In the genomic region with DNA sequence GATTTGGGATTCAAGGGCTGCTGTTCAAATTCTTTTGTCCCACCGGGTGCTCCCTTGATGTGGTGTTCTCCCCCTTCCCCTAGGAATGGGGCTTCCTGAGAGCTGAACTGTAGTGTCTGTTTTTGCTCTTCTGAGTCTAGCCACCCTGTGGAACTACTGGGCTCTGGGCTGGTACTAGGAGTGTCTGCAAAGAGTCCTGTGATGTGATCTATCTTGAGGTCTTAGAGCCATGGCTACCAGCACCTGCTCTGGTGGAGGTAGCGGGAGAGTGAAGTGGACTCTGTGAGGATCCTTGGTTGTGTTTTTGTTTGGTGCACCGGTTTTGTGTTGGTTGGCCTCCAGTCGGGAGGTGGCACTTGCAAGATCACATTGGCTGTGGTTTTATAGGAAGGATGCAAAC, we compare ENCODE assay signal across 28 cellular contexts. TPM values are rescaled to one million over a fixed set of nuclear protein-coding genes. Genes with fewer than 3 reads are reported as not detected.
"Had no signal": no experiment of that assay in that cellular context is flagged by ENCODE, and none has a peak within 500 bp of the region (broad histone marks: within the 10 kb centered on the region; RNA-seq: fewer than 3 reads in every experiment).

No MANE protein-coding gene starts in this region.

- H3K27me3 Mint-ChIP-seq: type B pancreatic cell had no signal

- H3K4me1 ChIP-seq: heart left ventricle, testis, vagina had no signal

- H3K27me3 ChIP-seq: heart left ventricle, testis, vagina had no signal

- H3K4me3 Mint-ChIP-seq: activated CD4-positive, alpha-beta T cell treated with anti-CD3 and anti-CD28 coated beads, Interleukin-2, amount 10 ng/mL, durations not matched to agents 7 days and 5 days; activated CD8-positive, alpha-beta memory T cell treated with anti-CD3 and anti-CD28 coated beads, Interleukin-2, amount 10 ng/mL, durations not matched to agents 7 days and 5 days; activated CD8-positive, alpha-beta T cell treated with anti-CD3 and anti-CD28 coated beads for 36 hours; activated naive CD4-positive, alpha-beta T cell treated with anti-CD3 and anti-CD28 coated beads, Interleukin-2, amount 10 ng/mL, durations not matched to agents 7 days and 5 days; activated naive CD8-positive, alpha-beta T cell treated with anti-CD3 and anti-CD28 coated beads, Interleukin-2, amount 50 U/mL, for 24 hours; naive thymus-derived CD4-positive, alpha-beta T cell; neural crest cell; type B pancreatic cell had no signal

- H3K4me3 ChIP-seq: heart left ventricle, testis, vagina had no signal

- H3K4me1 Mint-ChIP-seq: activated CD4-positive, alpha-beta T cell treated with anti-CD3 and anti-CD28 coated beads, Interleukin-2, amount 10 ng/mL, durations not matched to agents 7 days and 5 days; activated CD8-positive, alpha-beta memory T cell treated with anti-CD3 and anti-CD28 coated beads, Interleukin-2, amount 10 ng/mL, durations not matched to agents 7 days and 5 days; activated naive CD4-positive, alpha-beta T cell treated with anti-CD3 and anti-CD28 coated beads, Interleukin-2, amount 10 ng/mL, durations not matched to agents 7 days and 5 days; neural crest cell had no signal

- H3K36me3 ChIP-seq: heart left ventricle, vagina had no signal

- H3K27ac ChIP-seq: epithelial cell of prostate, heart left ventricle, testis, vagina had no signal

- ATAC-seq: activated CD8-positive, alpha-beta memory T cell treated with anti-CD3 and anti-CD28 coated beads, Interleukin-2, amount 10 ng/mL, durations not matched to agents 7 days and 5 days; activated CD8-positive, alpha-beta T cell treated with anti-CD3 and anti-CD28 coated beads for 36 hours; activated naive CD8-positive, alpha-beta T cell treated with anti-CD3 and anti-CD28 coated beads, Interleukin-2, amount 50 U/mL, for 24 hours; heart left ventricle; left colon; naive thymus-derived CD4-positive, alpha-beta T cell; sciatic nerve had no signal

- H3K9me3 ChIP-seq: testis, vagina had no signal

- H3K27ac Mint-ChIP-seq: activated CD4-positive, alpha-beta T cell treated with anti-CD3 and anti-CD28 coated beads, Interleukin-2, amount 10 ng/mL, durations not matched to agents 7 days and 5 days; activated CD8-positive, alpha-beta memory T cell treated with anti-CD3 and anti-CD28 coated beads, Interleukin-2, amount 10 ng/mL, durations not matched to agents 7 days and 5 days; activated CD8-positive, alpha-beta T cell treated with anti-CD3 and anti-CD28 coated beads for 36 hours; activated naive CD4-positive, alpha-beta T cell treated with anti-CD3 and anti-CD28 coated beads, Interleukin-2, amount 10 ng/mL, durations not matched to agents 7 days and 5 days; activated naive CD8-positive, alpha-beta T cell treated with anti-CD3 and anti-CD28 coated beads, Interleukin-2, amount 50 U/mL, for 24 hours; naive thymus-derived CD4-positive, alpha-beta T cell; type B pancreatic cell had no signal

- FAIRE-seq: keratinocyte, small intestine had no signal

- DNase-seq: activated CD4-positive, alpha-beta T cell treated with anti-CD3 and anti-CD28 coated beads, Interleukin-2, amount 10 ng/mL, durations not matched to agents 7 days and 5 days; activated CD4-positive, CD25-positive, alpha-beta regulatory T cell treated with anti-CD3 and anti-CD28 coated beads, Interleukin-2, amount 50 U/mL, for 72 hours; activated CD8-positive, alpha-beta memory T cell treated with anti-CD3 and anti-CD28 coated beads, Interleukin-2, amount 10 ng/mL, durations not matched to agents 7 days and 5 days; activated CD8-positive, alpha-beta T cell treated with anti-CD3 and anti-CD28 coated beads for 36 hours; activated effector memory CD4-positive, alpha-beta T cell treated with anti-CD3 and anti-CD28 coated beads, Interleukin-2, amount 50 U/mL, for 16 hours; activated naive CD4-positive, alpha-beta T cell treated with anti-CD3 and anti-CD28 coated beads, Interleukin-2, amount 10 ng/mL, durations not matched to agents 7 days and 5 days; activated naive CD8-positive, alpha-beta T cell treated with anti-CD3 and anti-CD28 coated beads, Interleukin-2, amount 50 U/mL, for 24 hours; activated T-cell treated with anti-CD3 and anti-CD28 coated beads for 4 hours; cerebellar nuclear complex; cortex of kidney; heart left ventricle; left colon; naive thymus-derived CD4-positive, alpha-beta T cell; occipital lobe; small intestine; stimulated activated naive CD4-positive, alpha-beta T cell; testis had no signal

- H3K36me3 Mint-ChIP-seq: activated naive CD4-positive, alpha-beta T cell treated with anti-CD3 and anti-CD28 coated beads, Interleukin-2, amount 10 ng/mL, durations not matched to agents 7 days and 5 days; type B pancreatic cell had no signal

- H3K9me3 Mint-ChIP-seq: activated naive CD4-positive, alpha-beta T cell treated with anti-CD3 and anti-CD28 coated beads, Interleukin-2, amount 10 ng/mL, durations not matched to agents 7 days and 5 days; type B pancreatic cell had no signal

RNA-seq across cellular contexts. Expression of a gene that starts 46.2 kb away (rescaled TPM):
- total RNA-seq: activated CD4-positive, alpha-beta T cell treated with anti-CD3 and anti-CD28 coated beads, Interleukin-2, amount 10 ng/mL, durations not matched to agents 7 days and 5 days; activated CD8-positive, alpha-beta memory T cell treated with anti-CD3 and anti-CD28 coated beads, Interleukin-2, amount 10 ng/mL, durations not matched to agents 7 days and 5 days; activated CD8-positive, alpha-beta T cell treated with anti-CD3 and anti-CD28 coated beads for 36 hours; fibroblast of villous mesenchyme; heart left ventricle; left colon; lower leg skin; mesenteric fat pad; mucosa of gallbladder; naive thymus-derived CD4-positive, alpha-beta T cell; neural crest cell; occipital lobe; posterior vena cava; vagina had no signal
- polyA plus RNA-seq: heart left ventricle; keratinocyte; naive thymus-derived CD4-positive, alpha-beta T cell; small intestine had no signal
